1 cellular context compared by ENCODE assay signal in genomic region chr11:60493454-60493853, GRCh38.
A peak's percentile ranks its signal among the peaks of the same experiment; 100 is the strongest.
TF ChIP-seq lines count a peak whose summit lies in the region.

No MANE protein-coding gene starts in this region.

TF ChIP-seq in HepG2, 621 proteins besides CTCF, POLR2A, EP300 and RAD21:
- TF ChIP-seq MAFK (conservative IDR thresholded peaks at IDR 0.05 in 1 of 2, IDR thresholded peaks at IDR 0.05 in 1 of 2; ENCODE audit: low read length in 2 of 2) (peak; percentile 69 to 76), MAFF (IDR thresholded peaks at IDR 0.05; ENCODE audit: low read depth, low read length) (peak; percentile 67), ZNF883 (CRISPR knock-in tag; IDR thresholded peaks at IDR 0.05; ENCODE audit: not compliant biosample characterization) (no peak)
